In genomic region chr4:100299441-100299840, GRCh38 we compare ENCODE assay signal across 1 cellular context.
TF ChIP-seq lines count a peak whose summit lies in the region.

No MANE protein-coding gene starts in this region.

TF ChIP-seq in SK-N-SH treated with all-trans-retinoic acid at 6 μM for 48 hours, 23 proteins besides CTCF, POLR2A, EP300 and RAD21 (continued from another document):
- TF ChIP-seq PATZ1 (CRISPR knock-in tag; IDR thresholded peaks at IDR 0.05; ENCODE audit: borderline replicate concordance): no peak
- TF ChIP-seq BACH2 (CRISPR knock-in tag; IDR thresholded peaks at IDR 0.05; ENCODE audit: borderline replicate concordance): no peak
- no peak for TF ChIP-seq TCF4 (CRISPR knock-in tag; IDR thresholded peaks at IDR 0.05; ENCODE audit: borderline replicate concordance)
- no peak for TF ChIP-seq GLIS3 (CRISPR knock-in tag; IDR thresholded peaks at IDR 0.05)
- no peak for TF ChIP-seq ZFP3 (CRISPR knock-in tag; IDR thresholded peaks at IDR 0.05)
